16 cellular contexts compared by ENCODE assay signal in genomic region chr15:45130291-45131000, GRCh38. TPM values are rescaled to one million over a fixed set of nuclear protein-coding genes. Genes with fewer than 3 reads are reported as not detected.
DNase-seq lines count a peak whose midpoint lies in the region; FAIRE-seq and TF ChIP-seq lines count a peak whose summit lies in the region.
"Had no signal": no experiment of that assay in that cellular context is flagged by ENCODE, and none has a peak within 500 bp of the region (broad histone marks: within the 10 kb centered on the region; RNA-seq: fewer than 3 reads in every experiment).

No MANE protein-coding gene starts in this region.

- peaks cover 5% of the 10 kb centered on the region for H3K4me1 Mint-ChIP-seq in brain
- peaks cover 5% of the 10 kb centered on the region for H3K4me1 Mint-ChIP-seq in activated CD4-positive, alpha-beta memory T cell treated with anti-CD3 and anti-CD28 coated beads for 36 hours (ENCODE audit: low read depth)

- H3K9me1 ChIP-seq in keratinocyte (ENCODE audit: control insufficient read depth, extremely low read depth, insufficient read depth, low read length) = no peaks in the 10 kb centered on the region

- no peak for TF ChIP-seq POLR2A in prostate gland (IDR thresholded peaks at IDR 0.05)

- intact Hi-C loops in prostate gland (cut with DNase I) = no loop called here
- intact Hi-C loops in activated CD4-positive, alpha-beta memory T cell treated with anti-CD3 and anti-CD28 coated beads for 36 hours (cut with micrococcal nuclease) = no loop called here

- H3K9ac ChIP-seq in ES-I3 (ENCODE audit: low read depth, low read length) (peak overlapping the region; percentile 57; the same call in 1 of the 2 replicates), keratinocyte (ENCODE audit: control insufficient read depth, extremely low read depth, insufficient read depth, low read length) (peak overlapping the region; percentile 70)

- no peaks in the 10 kb centered on the region for H3K9me3 ChIP-seq in ES-I3 (ENCODE audit: control insufficient read depth, insufficient read depth, low read length)
- no peaks in the 10 kb centered on the region for H3K9me3 ChIP-seq in keratinocyte (ENCODE audit: control insufficient read depth, low read depth, low read length)
- H3K9me3 ChIP-seq in prostate gland = no peaks in the 10 kb centered on the region
- H3K9me3 ChIP-seq: body of pancreas had no signal

- no peaks in the 10 kb centered on the region for H3K4me1 ChIP-seq in ES-I3 (ENCODE audit: insufficient read depth, low read length)
- H3K4me1 ChIP-seq in keratinocyte (ENCODE audit: control insufficient read depth, extremely low read depth, insufficient read depth, low read length) = peaks cover 28% of the 10 kb centered on the region
- no peaks in the 10 kb centered on the region for H3K4me1 ChIP-seq in prostate gland (replicated peaks)

- H4K20me1 ChIP-seq in keratinocyte (ENCODE audit: control insufficient read depth, extremely low read depth, insufficient read depth, low read length) = no peaks in the 10 kb centered on the region

- peak overlapping the region; percentile 97 for H3K4me2 ChIP-seq in keratinocyte (ENCODE audit: control insufficient read depth, extremely low read depth, insufficient read depth, low read depth, low read length)

- no peak for TF ChIP-seq CTCF in brain (conservative IDR thresholded peaks at IDR 0.05)
- no peak for TF ChIP-seq CTCF in keratinocyte (optimal IDR thresholded peaks at IDR 0.05 in 1 of 3, IDR thresholded peaks at IDR 0.05 in 1 of 3, conservative IDR thresholded peaks at IDR 0.05 in 1 of 3; ENCODE audit: extremely low read depth in 1 of 3, insufficient read depth in 2 of 3, low read length in 3 of 3)
- no peak for TF ChIP-seq CTCF in prostate gland (IDR thresholded peaks at IDR 0.05)
- no peak for TF ChIP-seq CTCF in D721Med (IDR thresholded peaks at IDR 0.05; ENCODE audit: insufficient read depth, missing control alignments)

- H3K27me3 ChIP-seq in keratinocyte (ENCODE audit: control insufficient read depth, extremely low read depth, insufficient read depth, low read length) = no peaks in the 10 kb centered on the region
- no peaks in the 10 kb centered on the region for H3K27me3 ChIP-seq in prostate gland (replicated peaks; ENCODE audit: insufficient read depth)
- H3K27me3 ChIP-seq: body of pancreas had no signal

- 73% methylated on average over 7 of the region's 7 CpGs for WGBS in prostate gland

- DNase-seq in keratinocyte (ENCODE audit: low read depth, low spot score) (no peak), prostate gland (ENCODE audit: low spot score) (no peak), frontal cortex (ENCODE audit: low spot score in 2 of 2) (no peak), cerebellar nuclear complex (lab: John Stamatoyannopoulos, UW) (no peak), D721Med (ENCODE audit: insufficient read length, low spot score) (no peak)
- no peak for DNase-seq in activated CD4-positive, alpha-beta memory T cell treated with anti-CD3 and anti-CD28 coated beads for 36 hours
- DNase-seq: activated gamma-delta T cell, AML-193, body of pancreas, mesenchymal stem cell, NCI-H526 treated with DMSO at 0.1 percent for 48 hours had no signal

- H3K27ac ChIP-seq in keratinocyte (ENCODE audit: control insufficient read depth, insufficient read depth, low read length) = peak overlapping the region; percentile 24
- H3K27ac ChIP-seq in prostate gland = peak overlapping the region; percentile 17 to 57
- H3K27ac ChIP-seq: body of pancreas had no signal

- peaks cover 95% of the 10 kb centered on the region for H3K27me3 Mint-ChIP-seq in brain
- H3K27me3 Mint-ChIP-seq in activated CD4-positive, alpha-beta memory T cell treated with anti-CD3 and anti-CD28 coated beads for 36 hours = peaks cover 50% of the 10 kb centered on the region

- peak overlapping the region in 3 of 5 experiments; percentile 45 to 57 (median 51) for H3K4me3 Mint-ChIP-seq in brain
- H3K4me3 Mint-ChIP-seq in activated CD4-positive, alpha-beta memory T cell treated with anti-CD3 and anti-CD28 coated beads for 36 hours = no peak overlapping the region

- no peaks in the 10 kb centered on the region for H3K36me3 ChIP-seq in ES-I3 (ENCODE audit: insufficient read depth, low read length)
- peaks cover 0 to 6% of the 10 kb centered on the region in 2 experiments for H3K36me3 ChIP-seq in keratinocyte (ENCODE audit: control insufficient read depth in 2 of 2, extremely low read depth in 1 of 2, insufficient read depth in 2 of 2, low read length in 2 of 2)
- H3K36me3 ChIP-seq in prostate gland = no peaks in the 10 kb centered on the region

- no peaks in the 10 kb centered on the region for H3K36me3 Mint-ChIP-seq in brain
- no peaks in the 10 kb centered on the region for H3K36me3 Mint-ChIP-seq in activated CD4-positive, alpha-beta memory T cell treated with anti-CD3 and anti-CD28 coated beads for 36 hours

- POLR2A ChIA-PET in activated CD4-positive, alpha-beta memory T cell treated with anti-CD3 and anti-CD28 coated beads for 36 hours (lab: Charles Lee) = no interaction called here

- peaks cover 4% of the 10 kb centered on the region for H3K79me2 ChIP-seq in keratinocyte (ENCODE audit: control insufficient read depth, insufficient read depth, low read length)

- H3K4me3 ChIP-seq in keratinocyte (ENCODE audit: control insufficient read depth in 2 of 3, extremely low read depth in 1 of 3, insufficient read depth in 2 of 3, low read depth in 1 of 3, low read length in 3 of 3) (peak overlapping the region; percentile 52 to 59 (median 57)), prostate gland (peak overlapping the region; percentile 28 to 37)
- H3K4me3 ChIP-seq: body of pancreas had no signal

- peak overlapping the region; percentile 59 for H2AFZ ChIP-seq in keratinocyte (ENCODE audit: control insufficient read depth, low read length)

- no peak overlapping the region for H3K27ac Mint-ChIP-seq in brain
- no peak overlapping the region for H3K27ac Mint-ChIP-seq in activated CD4-positive, alpha-beta memory T cell treated with anti-CD3 and anti-CD28 coated beads for 36 hours

- FAIRE-seq in keratinocyte (lab: Jason Lieb, UNC) (peak; percentile 62), frontal cortex (lab: Jason Lieb, UNC) (no peak), D721Med (lab: Jason Lieb, UNC) (no peak)
- FAIRE-seq: endothelial cell of umbilical vein had no signal

- dilution Hi-C loops in keratinocyte (cut with MboI; ENCODE audit: extremely low pct_ligation_motif_present, low sequenced_read_pairs) = no loop called here

- CTCF ChIA-PET in activated CD4-positive, alpha-beta memory T cell treated with anti-CD3 and anti-CD28 coated beads for 36 hours (lab: Charles Lee) = interaction anchor here (1.2 to 7.9 kb wide), 3 partner anchors 11 to 32 kb away, joined by 3 to 65 read pairs (median 4); no protein-coding TSS in a partner anchor

- peaks cover 0 to 8% (median 0%) of the 10 kb centered on the region in 5 experiments for H3K9me3 Mint-ChIP-seq in brain
- no peaks in the 10 kb centered on the region for H3K9me3 Mint-ChIP-seq in activated CD4-positive, alpha-beta memory T cell treated with anti-CD3 and anti-CD28 coated beads for 36 hours

RNA-seq across cellular contexts. Expression of gene DUOX1, which starts 0.7 kb away (rescaled TPM):
- polyA plus RNA-seq in brain (ENCODE audit: insufficient read depth, low read depth, low replicate concordance) = 1.3 TPM
- polyA plus RNA-seq in keratinocyte = 13.6 to 32.5 TPM (median 16.3 TPM) in 3 replicates
- 28.6 TPM for polyA plus RNA-seq in keratinocyte (2011; ENCODE audit: low read depth)
- 5.0 and 5.6 TPM in 2 replicates for polyA plus RNA-seq in keratinocyte (2011; cell fraction: cytosol; rRNA removed)
- 99.6 and 112 TPM in 2 replicates for polyA plus RNA-seq in keratinocyte (2011; cell fraction: nucleus; rRNA removed)
- 24.7 and 76.3 TPM in 2 replicates for polyA plus RNA-seq in keratinocyte (2012; ENCODE audit: low replicate concordance)
- polyA minus RNA-seq in keratinocyte = 53.5 to 83.7 TPM (median 55.5 TPM) in 3 replicates
- polyA minus RNA-seq in keratinocyte (2011; cell fraction: cytosol; rRNA and poly(A)+ RNA removed) = 10.7 TPM
- 81.7 and 91.0 TPM in 2 replicates for polyA minus RNA-seq in keratinocyte (2011; cell fraction: nucleus; rRNA and poly(A)+ RNA removed)
- 10 to 100 TPM; 18.4 to 32.1 TPM for total RNA-seq in prostate gland
- total RNA-seq in frontal cortex = not detected
- under 1 TPM; 0.51 to 0.74 TPM for total RNA-seq in activated CD4-positive, alpha-beta memory T cell treated with anti-CD3 and anti-CD28 coated beads for 36 hours
- total RNA-seq: endothelial cell of umbilical vein; pulmonary artery endothelial cell; T-helper 2 cell treated with Interferon-gamma antibody and Interleukin-4, amounts not matched to agents 100 ng/mL and 5 ng/mL, for 36 hours had no signal
- polyA plus RNA-seq: endothelial cell of umbilical vein had no signal

RNA-seq across cellular contexts. Expression of gene DUOXA1, which starts 0.8 kb away (rescaled TPM):
- polyA plus RNA-seq in brain (ENCODE audit: insufficient read depth, low read depth, low replicate concordance) = 1.5 TPM
- polyA plus RNA-seq in keratinocyte = 14.1 to 37.2 TPM (median 15.1 TPM) in 3 replicates
- 31.6 TPM for polyA plus RNA-seq in keratinocyte (2011; ENCODE audit: low read depth)
- polyA plus RNA-seq in keratinocyte (2011; cell fraction: cytosol; rRNA removed) = 10.0 and 11.2 TPM in 2 replicates
- polyA plus RNA-seq in keratinocyte (2011; cell fraction: nucleus; rRNA removed) = 83.6 and 94.1 TPM in 2 replicates
- 12.9 and 111 TPM in 2 replicates for polyA plus RNA-seq in keratinocyte (2012; ENCODE audit: low replicate concordance)
- polyA minus RNA-seq in keratinocyte = 26.4 to 62.0 TPM (median 42.9 TPM) in 3 replicates
- polyA minus RNA-seq in keratinocyte (2011; cell fraction: cytosol; rRNA and poly(A)+ RNA removed) = 23.8 TPM
- 36.1 and 44.3 TPM in 2 replicates for polyA minus RNA-seq in keratinocyte (2011; cell fraction: nucleus; rRNA and poly(A)+ RNA removed)
- 10 to 100 TPM; 17.6 to 38.8 TPM for total RNA-seq in prostate gland
- not detected for total RNA-seq in frontal cortex
- total RNA-seq in activated CD4-positive, alpha-beta memory T cell treated with anti-CD3 and anti-CD28 coated beads for 36 hours = under 1 TPM; 0.19 to 0.36 TPM
- total RNA-seq: body of pancreas; endothelial cell of umbilical vein; pulmonary artery endothelial cell; T-helper 2 cell treated with Interferon-gamma antibody and Interleukin-4, amounts not matched to agents 100 ng/mL and 5 ng/mL, for 36 hours had no signal

RNA-seq across cellular contexts. Expression of gene DUOXA2, which starts 16.3 kb away (rescaled TPM):
- not detected for polyA plus RNA-seq in brain (ENCODE audit: insufficient read depth, low read depth, low replicate concordance)
- not detected in 3 replicates for polyA plus RNA-seq in keratinocyte
- polyA plus RNA-seq in keratinocyte (2011; ENCODE audit: low read depth) = not detected
- polyA plus RNA-seq in keratinocyte (2011; cell fraction: cytosol; rRNA removed) = not detected in 2 replicates
- not detected in 2 replicates for polyA plus RNA-seq in keratinocyte (2011; cell fraction: nucleus; rRNA removed)
- polyA plus RNA-seq in keratinocyte (2012; ENCODE audit: low replicate concordance) = 0.19 and 0.78 TPM in 2 replicates
- polyA minus RNA-seq in keratinocyte = not detected in 3 replicates
- polyA minus RNA-seq in keratinocyte (2011; cell fraction: cytosol; rRNA and poly(A)+ RNA removed) = not detected
- polyA minus RNA-seq in keratinocyte (2011; cell fraction: nucleus; rRNA and poly(A)+ RNA removed) = not detected in 2 replicates
- not detected for total RNA-seq in prostate gland
- total RNA-seq in frontal cortex = not detected
- not detected for total RNA-seq in activated CD4-positive, alpha-beta memory T cell treated with anti-CD3 and anti-CD28 coated beads for 36 hours
- total RNA-seq: body of pancreas; endothelial cell of umbilical vein; pulmonary artery endothelial cell; T-helper 2 cell treated with Interferon-gamma antibody and Interleukin-4, amounts not matched to agents 100 ng/mL and 5 ng/mL, for 36 hours had no signal
- polyA plus RNA-seq: endothelial cell of umbilical vein had no signal

RNA-seq across cellular contexts. Expression of gene DUOX2, which starts 16.5 kb away (rescaled TPM):
- 0.08 TPM for polyA plus RNA-seq in brain (ENCODE audit: insufficient read depth, low read depth, low replicate concordance)
- polyA plus RNA-seq in keratinocyte = 0.31 to 0.75 TPM (median 0.31 TPM) in 3 replicates
- 2.3 TPM for polyA plus RNA-seq in keratinocyte (2011; ENCODE audit: low read depth)
- polyA plus RNA-seq in keratinocyte (2011; cell fraction: cytosol; rRNA removed) = 0.18 TPM in 2 replicates
- polyA plus RNA-seq in keratinocyte (2011; cell fraction: nucleus; rRNA removed) = 3.1 and 4.8 TPM in 2 replicates
- polyA plus RNA-seq in keratinocyte (2012; ENCODE audit: low replicate concordance) = 0.22 and 3.1 TPM in 2 replicates
- 0.49 to 1.8 TPM (median 0.80 TPM) in 3 replicates for polyA minus RNA-seq in keratinocyte
- polyA minus RNA-seq in keratinocyte (2011; cell fraction: cytosol; rRNA and poly(A)+ RNA removed) = 0.38 TPM
- polyA minus RNA-seq in keratinocyte (2011; cell fraction: nucleus; rRNA and poly(A)+ RNA removed) = 1.3 and 2.2 TPM in 2 replicates
- total RNA-seq in prostate gland = 1 to 10 TPM; 2.3 to 2.5 TPM
- total RNA-seq in frontal cortex = not detected
- total RNA-seq in activated CD4-positive, alpha-beta memory T cell treated with anti-CD3 and anti-CD28 coated beads for 36 hours = under 1 TPM; 0.02 to 0.19 TPM
- total RNA-seq: endothelial cell of umbilical vein; pulmonary artery endothelial cell; T-helper 2 cell treated with Interferon-gamma antibody and Interleukin-4, amounts not matched to agents 100 ng/mL and 5 ng/mL, for 36 hours had no signal

RNA-seq across cellular contexts. Expression of gene SHF, which starts 57.3 kb away (rescaled TPM):
- polyA plus RNA-seq in brain (ENCODE audit: insufficient read depth, low read depth, low replicate concordance) = 93.7 TPM
- 0.24 to 0.57 TPM (median 0.26 TPM) in 3 replicates for polyA plus RNA-seq in keratinocyte
- 2.0 TPM for polyA plus RNA-seq in keratinocyte (2011; ENCODE audit: low read depth)
- 0.30 and 0.35 TPM in 2 replicates for polyA plus RNA-seq in keratinocyte (2011; cell fraction: cytosol; rRNA removed)
- 0.55 and 0.59 TPM in 2 replicates for polyA plus RNA-seq in keratinocyte (2011; cell fraction: nucleus; rRNA removed)
- 0.30 and 8.9 TPM in 2 replicates for polyA plus RNA-seq in keratinocyte (2012; ENCODE audit: low replicate concordance)
- polyA minus RNA-seq in keratinocyte = 0.63 TPM in 1 of 3 replicates, not detected in the others
- not detected for polyA minus RNA-seq in keratinocyte (2011; cell fraction: cytosol; rRNA and poly(A)+ RNA removed)
- 0.53 and 0.85 TPM in 2 replicates for polyA minus RNA-seq in keratinocyte (2011; cell fraction: nucleus; rRNA and poly(A)+ RNA removed)
- total RNA-seq in prostate gland = 10 to 100 TPM; 11.2 to 13.7 TPM
- 49.3 TPM for total RNA-seq in frontal cortex
- 10 to 100 TPM; 11.8 to 12.5 TPM for total RNA-seq in activated CD4-positive, alpha-beta memory T cell treated with anti-CD3 and anti-CD28 coated beads for 36 hours

Comparison
In these comparisons a context has a peak if more than half of its experiments do, and no peak if none do; other contexts are left out.
1. RNA of gene DUOX1, which starts 0.7 kb away (total RNA-seq): 18.4 to 32.1 TPM in prostate gland; 0.51 to 0.74 TPM in activated CD4-positive, alpha-beta memory T cell treated with anti-CD3 and anti-CD28 coated beads for 36 hours and not detected in frontal cortex (single experiment); every median in the first group is over 10 times any median in the second.
2. RNA of gene DUOXA1, which starts 0.8 kb away (total RNA-seq): 17.6 to 38.8 TPM in prostate gland; 0.19 to 0.36 TPM in activated CD4-positive, alpha-beta memory T cell treated with anti-CD3 and anti-CD28 coated beads for 36 hours and not detected in frontal cortex (single experiment); every median in the first group is over 10 times any median in the second.